8 cellular contexts compared by ENCODE assay signal in the genomic region with DNA sequence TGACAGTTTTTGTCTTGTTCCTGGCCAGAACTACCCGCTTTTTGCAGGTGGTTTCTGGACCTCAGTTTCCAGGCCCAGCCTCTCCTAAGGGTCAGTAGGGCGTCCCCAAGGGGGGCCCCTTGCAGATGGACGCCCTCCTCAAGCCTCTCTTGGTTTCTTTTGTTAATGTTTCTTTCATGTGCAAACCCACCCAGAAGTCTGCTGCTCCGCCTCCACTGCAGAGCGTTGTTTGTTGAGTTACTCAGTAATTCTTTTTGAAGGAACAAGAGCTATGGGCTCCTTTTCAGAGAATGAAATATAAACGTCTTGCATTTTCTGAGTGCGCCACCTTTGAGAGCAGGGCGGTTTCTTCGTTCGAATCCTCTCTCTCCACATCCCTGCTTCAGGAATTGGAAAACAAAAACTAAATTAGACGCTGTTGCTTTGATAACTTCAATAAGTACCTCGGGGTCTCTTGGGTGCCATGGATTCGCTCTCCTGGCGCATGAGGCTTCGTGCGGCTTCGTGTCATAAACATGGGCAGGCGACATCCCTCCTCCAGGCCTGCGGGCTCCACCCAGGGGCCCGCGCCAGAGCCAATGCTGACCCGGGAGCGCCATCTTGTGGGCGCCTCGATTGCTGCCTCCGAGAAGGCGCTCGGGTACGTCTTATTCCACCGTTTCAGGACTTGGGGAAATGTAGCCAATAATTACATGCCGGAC. TPM values are rescaled to one million over a fixed set of nuclear protein-coding genes. Genes with fewer than 3 reads are reported as not detected.
DNase-seq lines count a peak whose midpoint lies in the region; ATAC-seq and TF ChIP-seq lines count a peak whose summit lies in the region.

No MANE protein-coding gene starts in this region.

- H3K9me3 Mint-ChIP-seq in activated CD4-positive, alpha-beta memory T cell treated with anti-CD3 and anti-CD28 coated beads for 36 hours, result no peaks in the 10 kb centered on the region

- H3K27me3 Mint-ChIP-seq in activated CD4-positive, alpha-beta memory T cell treated with anti-CD3 and anti-CD28 coated beads for 36 hours, result no peaks in the 10 kb centered on the region

- DNase-seq in AG09309 (ENCODE audit: low read depth) (peak; percentile 29), NCI-H82 (lab: John Stamatoyannopoulos, UW) (peak; percentile 85), ecto neural progenitor cell (ENCODE audit: low spot score) (peak; percentile 89), lung microvascular endothelial cell (ENCODE audit: low read depth in 2 of 2) (peak; percentile 72 to 80)
- peak; percentile 88 for DNase-seq in activated CD4-positive, alpha-beta memory T cell treated with anti-CD3 and anti-CD28 coated beads for 36 hours
- peak; percentile 58 for DNase-seq in stimulated activated CD8-positive, alpha-beta memory T cell treated with anti-CD3 and anti-CD28 coated beads, Interleukin-12 subunit alpha, Interleukin-12 subunit beta, amount 100 ng/mL, for 1 hour (ENCODE audit: low read depth)

- ATAC-seq in GM19025 (IDR thresholded peaks at IDR 0.05; ENCODE audit: low read depth, unreplicated experiment), result peak; percentile 89
- peak; percentile 94 for ATAC-seq in HG03432 (IDR thresholded peaks at IDR 0.05; ENCODE audit: unreplicated experiment)

- POLR2A ChIA-PET in activated CD4-positive, alpha-beta memory T cell treated with anti-CD3 and anti-CD28 coated beads for 36 hours (lab: Charles Lee), result no interaction called here

- intact Hi-C loops in activated CD4-positive, alpha-beta memory T cell treated with anti-CD3 and anti-CD28 coated beads for 36 hours (cut with micrococcal nuclease), result loop anchor here (2.0 to 10.0 kb wide), 2 partner anchors 508 to 850 kb away; no protein-coding TSS in a partner anchor

- H3K4me3 Mint-ChIP-seq in activated CD4-positive, alpha-beta memory T cell treated with anti-CD3 and anti-CD28 coated beads for 36 hours, result peak overlapping the region; percentile 0

- TF ChIP-seq CTCF in AG09309 (IDR thresholded peaks at IDR 0.05; ENCODE audit: control insufficient read depth, insufficient read depth, low read depth, low read length, missing control alignments), result peak; percentile 98

- CTCF ChIA-PET in activated CD4-positive, alpha-beta memory T cell treated with anti-CD3 and anti-CD28 coated beads for 36 hours (lab: Charles Lee), result interaction anchor here (0.6 to 1.9 kb wide), 27 partner anchors 9 to 887 kb away, joined by 3 to 17 read pairs (median 3); a partner anchor contains a TSS

- no peak overlapping the region for H3K4me3 ChIP-seq in AG09309 (ENCODE audit: control insufficient read depth, low read depth, low read length)

- H3K36me3 Mint-ChIP-seq in activated CD4-positive, alpha-beta memory T cell treated with anti-CD3 and anti-CD28 coated beads for 36 hours, result no peaks in the 10 kb centered on the region

- no peak overlapping the region for H3K27ac Mint-ChIP-seq in activated CD4-positive, alpha-beta memory T cell treated with anti-CD3 and anti-CD28 coated beads for 36 hours

- peaks cover 7% of the 10 kb centered on the region for H3K4me1 Mint-ChIP-seq in activated CD4-positive, alpha-beta memory T cell treated with anti-CD3 and anti-CD28 coated beads for 36 hours (ENCODE audit: low read depth)

RNA-seq across cellular contexts. Expression of a gene that starts 38.3 kb away (rescaled TPM):
- not detected for total RNA-seq in activated CD4-positive, alpha-beta memory T cell treated with anti-CD3 and anti-CD28 coated beads for 36 hours
- 0.20 and 0.22 TPM in 2 replicates for total RNA-seq in lung microvascular endothelial cell

Comparison
In these comparisons a context has a peak if more than half of its experiments do, and no peak if none do; other contexts are left out.
1. DNase-seq: peak in every context shown above with its lines; median percentile 89 in ecto neural progenitor cell; 88 in activated CD4-positive, alpha-beta memory T cell treated with anti-CD3 and anti-CD28 coated beads for 36 hours; 85 in NCI-H82; 76 in lung microvascular endothelial cell; 58 in stimulated activated CD8-positive, alpha-beta memory T cell treated with anti-CD3 and anti-CD28 coated beads, Interleukin-12 subunit alpha, Interleukin-12 subunit beta, amount 100 ng/mL, for 1 hour; 29 in AG09309.